Comparison of ENCODE assay signal across 28 cellular contexts in genomic region chr2:16407358-16407757, GRCh38.
DNase-seq lines count a peak whose midpoint lies in the region; ATAC-seq, FAIRE-seq and TF ChIP-seq lines count a peak whose summit lies in the region.
"Had no signal": no experiment of that assay in that cellular context is flagged by ENCODE, and none has a peak within 500 bp of the region (broad histone marks: within the 10 kb centered on the region; RNA-seq: fewer than 3 reads in every experiment).

No MANE protein-coding gene starts in this region.

- H3K9me3 ChIP-seq in mammary epithelial cell (replicated peaks; ENCODE audit: insufficient read depth, low read length) = peaks cover 19% of the 10 kb centered on the region
- H3K9me3 ChIP-seq: Caco-2, lower lobe of right lung, neutrophil, SJSA1, transverse colon had no signal

- H2AFZ ChIP-seq in mammary epithelial cell (ENCODE audit: low read depth, low read length) = no peak overlapping the region
- H2AFZ ChIP-seq: GM23248 had no signal

- H3K9me3 Mint-ChIP-seq in MCF 10A (ENCODE audit: unreplicated experiment) (peaks cover 21% of the 10 kb centered on the region), nephron progenitor cell (no peaks in the 10 kb centered on the region)
- H3K9me3 Mint-ChIP-seq in activated naive CD8-positive, alpha-beta T cell treated with anti-CD3 and anti-CD28 coated beads, Interleukin-2, amount 50 U/mL, for 24 hours = no peaks in the 10 kb centered on the region
- H3K9me3 Mint-ChIP-seq: activated CD4-positive, alpha-beta T cell treated with anti-CD3 and anti-CD28 coated beads, Interleukin-2, amount 10 ng/mL, durations not matched to agents 24 days and 14 days had no signal

- H3K27ac ChIP-seq in mammary epithelial cell (ENCODE audit: insufficient read depth, low read depth, low read length) = no peak overlapping the region
- H3K27ac ChIP-seq: GM23248, lower lobe of right lung, neutrophil, SJSA1, transverse colon had no signal

- FAIRE-seq in H54 (lab: Jason Lieb, UNC) = no peak
- FAIRE-seq: kidney had no signal

- no peak overlapping the region for H3K4me3 ChIP-seq in mammary epithelial cell (replicated peaks in 1 of 3; ENCODE audit: insufficient read depth in 1 of 3, low read depth in 2 of 3, low read length in 3 of 3)
- H3K4me3 ChIP-seq: GM23248, lower lobe of right lung, SJSA1, transverse colon had no signal

- WGBS in mammary epithelial cell (ENCODE audit: low coverage, missing lambda C conversion rate) = 25% methylated on average over 5 of the region's 10 CpGs

- H3K27me3 ChIP-seq in mammary epithelial cell (ENCODE audit: insufficient read depth, low read length) = no peaks in the 10 kb centered on the region
- H3K27me3 ChIP-seq: neutrophil, SJSA1, transverse colon had no signal

- H4K20me1 ChIP-seq in mammary epithelial cell (ENCODE audit: insufficient read depth, low read length) = no peaks in the 10 kb centered on the region

- H3K36me3 Mint-ChIP-seq in MCF 10A (ENCODE audit: insufficient read depth, unreplicated experiment) (peaks cover 6% of the 10 kb centered on the region), nephron progenitor cell (ENCODE audit: low read depth) (peaks cover 4% of the 10 kb centered on the region)
- no peaks in the 10 kb centered on the region for H3K36me3 Mint-ChIP-seq in activated naive CD8-positive, alpha-beta T cell treated with anti-CD3 and anti-CD28 coated beads, Interleukin-2, amount 50 U/mL, for 24 hours (ENCODE audit: low read depth)
- H3K36me3 Mint-ChIP-seq: activated naive CD8-positive, alpha-beta T cell; CD14-positive monocyte; stimulated activated effector memory CD8-positive, alpha-beta T cell treated with anti-CD3 and anti-CD28 coated beads, Interleukin-12 subunit alpha, Interleukin-12 subunit beta, amount 100 ng/mL, for 72 hours had no signal

- H3K27me3 Mint-ChIP-seq in MCF 10A (ENCODE audit: insufficient read depth, unreplicated experiment) = no peaks in the 10 kb centered on the region
- peaks cover 3% of the 10 kb centered on the region for H3K27me3 Mint-ChIP-seq in nephron progenitor cell (ENCODE audit: low read depth, poor library complexity)
- peaks cover 2% of the 10 kb centered on the region for H3K27me3 Mint-ChIP-seq in activated naive CD8-positive, alpha-beta T cell treated with anti-CD3 and anti-CD28 coated beads, Interleukin-2, amount 50 U/mL, for 24 hours
- H3K27me3 Mint-ChIP-seq: activated CD4-positive, alpha-beta T cell treated with anti-CD3 and anti-CD28 coated beads, Interleukin-2, amount 10 ng/mL, durations not matched to agents 24 days and 14 days had no signal

- H3K27ac Mint-ChIP-seq in MCF 10A (ENCODE audit: low read depth, unreplicated experiment) (no peak overlapping the region), nephron progenitor cell (peak overlapping the region; percentile 53)
- H3K27ac Mint-ChIP-seq in activated naive CD8-positive, alpha-beta T cell treated with anti-CD3 and anti-CD28 coated beads, Interleukin-2, amount 50 U/mL, for 24 hours = no peak overlapping the region
- H3K27ac Mint-ChIP-seq: activated CD4-positive, alpha-beta T cell treated with anti-CD3 and anti-CD28 coated beads, Interleukin-2, amount 10 ng/mL, durations not matched to agents 24 days and 14 days; activated naive CD8-positive, alpha-beta T cell; CD14-positive monocyte; stimulated activated effector memory CD8-positive, alpha-beta T cell treated with anti-CD3 and anti-CD28 coated beads, Interleukin-12 subunit alpha, Interleukin-12 subunit beta, amount 100 ng/mL, for 72 hours had no signal

- no peaks in the 10 kb centered on the region for H3K4me1 Mint-ChIP-seq in MCF 10A (ENCODE audit: insufficient read depth, unreplicated experiment)
- peaks cover 66% of the 10 kb centered on the region for H3K4me1 Mint-ChIP-seq in nephron progenitor cell
- H3K4me1 Mint-ChIP-seq in activated naive CD8-positive, alpha-beta T cell treated with anti-CD3 and anti-CD28 coated beads, Interleukin-2, amount 50 U/mL, for 24 hours = no peaks in the 10 kb centered on the region
- H3K4me1 Mint-ChIP-seq: activated CD4-positive, alpha-beta T cell treated with anti-CD3 and anti-CD28 coated beads, Interleukin-2, amount 10 ng/mL, durations not matched to agents 24 days and 14 days; CD14-positive monocyte; stimulated activated effector memory CD8-positive, alpha-beta T cell treated with anti-CD3 and anti-CD28 coated beads, Interleukin-12 subunit alpha, Interleukin-12 subunit beta, amount 100 ng/mL, for 72 hours had no signal

- ATAC-seq in left ventricle myocardium superior (peak; percentile 94), HG03565 (IDR thresholded peaks at IDR 0.05; ENCODE audit: unreplicated experiment) (no peak), GM18520 (IDR thresholded peaks at IDR 0.05; ENCODE audit: unreplicated experiment) (no peak)
- no peak for ATAC-seq in activated naive CD8-positive, alpha-beta T cell treated with anti-CD3 and anti-CD28 coated beads, Interleukin-2, amount 50 U/mL, for 24 hours
- ATAC-seq: lower lobe of right lung; stimulated activated effector memory CD8-positive, alpha-beta T cell treated with anti-CD3 and anti-CD28 coated beads, Interleukin-12 subunit alpha, Interleukin-12 subunit beta, amount 100 ng/mL, for 72 hours had no signal

- no peak overlapping the region for H3K9ac ChIP-seq in mammary epithelial cell (ENCODE audit: insufficient read depth, low read length)
- H3K9ac ChIP-seq: GM23248 had no signal

- dilution Hi-C loops in mammary epithelial cell (cut with HindIII; ENCODE audit: low sequenced_read_pairs) = no loop called here

- TF ChIP-seq CTCF in MCF 10A (IDR thresholded peaks at IDR 0.05; ENCODE audit: unreplicated experiment) (no peak), mammary epithelial cell (conservative IDR thresholded peaks at IDR 0.05 in 1 of 2, IDR thresholded peaks at IDR 0.05 in 1 of 2; ENCODE audit: extremely low read depth in 1 of 2, insufficient read depth in 1 of 2, low read depth in 1 of 2, low read length in 2 of 2) (no peak), nephron progenitor cell (IDR thresholded peaks at IDR 0.05) (no peak)

- no peak overlapping the region for H3K4me2 ChIP-seq in mammary epithelial cell (ENCODE audit: insufficient read depth, low read depth, low read length)

- CTCF ChIA-PET in MCF 10A (lab: Yijun Ruan, JAX) = interaction anchor here (0.6 kb wide), 1 partner anchor 600 kb away, joined by 3 read pairs; no protein-coding TSS in a partner anchor
- CTCF ChIA-PET in mammary epithelial cell (lab: Charles Lee; ENCODE audit: low non-redundant PET) = no interaction called here

- intact Hi-C loops in MCF 10A (cut with micrococcal nuclease) (no loop called here), mammary epithelial cell (cut with micrococcal nuclease) (no loop called here), left ventricle myocardium superior (cut with micrococcal nuclease) (no loop called here)

- no peaks in the 10 kb centered on the region for H3K79me2 ChIP-seq in mammary epithelial cell (ENCODE audit: insufficient read depth, low read length)

- POLR2A ChIA-PET in MCF 10A (lab: Yijun Ruan, JAX) = no interaction called here

- in situ Hi-C loops in mammary epithelial cell (cut with MboI; ENCODE audit: low sequenced_read_pairs in 2 of 2) = no loop called here

- H3K4me3 Mint-ChIP-seq in MCF 10A (ENCODE audit: unreplicated experiment) (no peak overlapping the region), nephron progenitor cell (no peak overlapping the region)
- H3K4me3 Mint-ChIP-seq in activated naive CD8-positive, alpha-beta T cell treated with anti-CD3 and anti-CD28 coated beads, Interleukin-2, amount 50 U/mL, for 24 hours = no peak overlapping the region
- H3K4me3 Mint-ChIP-seq: activated CD4-positive, alpha-beta T cell treated with anti-CD3 and anti-CD28 coated beads, Interleukin-2, amount 10 ng/mL, durations not matched to agents 24 days and 14 days; activated naive CD8-positive, alpha-beta T cell; CD14-positive monocyte; stimulated activated effector memory CD8-positive, alpha-beta T cell treated with anti-CD3 and anti-CD28 coated beads, Interleukin-12 subunit alpha, Interleukin-12 subunit beta, amount 100 ng/mL, for 72 hours had no signal

- no peaks in the 10 kb centered on the region for H3K36me3 ChIP-seq in mammary epithelial cell (ENCODE audit: insufficient read depth, low read length)
- H3K36me3 ChIP-seq: lower lobe of right lung, neutrophil, SJSA1, transverse colon had no signal

- TF ChIP-seq POLR2A in H54 (IDR thresholded peaks at IDR 0.05; ENCODE audit: low read depth, low read length) = no peak

- H3K4me1 ChIP-seq in mammary epithelial cell (ENCODE audit: insufficient read depth, low read length) = no peaks in the 10 kb centered on the region
- H3K4me1 ChIP-seq: lower lobe of right lung, SJSA1, transverse colon had no signal

- BruUV-seq in MCF 10A (replicated peaks; lab: Mats Ljungman, UMichigan) (no TSS peak), mammary epithelial cell (replicated peaks; lab: Mats Ljungman, UMichigan) (no TSS peak)

- DNase-seq in MCF 10A (ENCODE audit: unreplicated experiment) (peak; percentile 8), mammary epithelial cell (no peak), left ventricle myocardium superior (peak; percentile 52), nephron progenitor cell (no peak), H54 (ENCODE audit: insufficient read length, low spot score) (no peak)
- DNase-seq in activated naive CD8-positive, alpha-beta T cell treated with anti-CD3 and anti-CD28 coated beads, Interleukin-2, amount 50 U/mL, for 24 hours = no peak
- DNase-seq: 8988T; activated CD4-positive, alpha-beta T cell treated with anti-CD3 and anti-CD28 coated beads, Interleukin-2, amount 10 ng/mL, durations not matched to agents 24 days and 14 days; activated effector memory CD4-positive, alpha-beta T cell treated with Interleukin-2 at 50 U/mL for 16 hours; central memory CD4-positive, alpha-beta T cell; DND-41; GM23248; head of caudate nucleus; IMR-90; kidney; lower lobe of right lung; NCI-H1436 treated with DMSO at 0.1 percent for 48 hours; NCI-H2081 treated with DMSO at 0.1 percent for 48 hours; stimulated activated CD4-positive, alpha-beta T cell treated with anti-CD3 and anti-CD28 coated beads, Interleukin-15, amount 100 ng/mL, for 24 hours; transverse colon had no signal

Comparison
In these comparisons a context has a peak if more than half of its experiments do, and no peak if none do; other contexts are left out.
1. DNase-seq: peak in MCF 10A (single experiment) and left ventricle myocardium superior (single experiment); none in mammary epithelial cell (single experiment), nephron progenitor cell (single experiment), activated naive CD8-positive, alpha-beta T cell treated with anti-CD3 and anti-CD28 coated beads, Interleukin-2, amount 50 U/mL, for 24 hours (single experiment) and H54 (single experiment).